In genomic region chr1:20442920-20443625, GRCh38 we compare ENCODE assay signal across 22 cellular contexts. TPM values are rescaled to one million over a fixed set of nuclear protein-coding genes. Genes with fewer than 3 reads are reported as not detected.
A peak's percentile ranks its signal among the peaks of the same experiment; 100 is the strongest.
DNase-seq lines count a peak whose midpoint lies in the region; ATAC-seq and TF ChIP-seq lines count a peak whose summit lies in the region.
"Had no signal": no experiment of that assay in that cellular context is flagged by ENCODE, and none has a peak within 500 bp of the region (broad histone marks: within the 10 kb centered on the region; RNA-seq: fewer than 3 reads in every experiment).

No MANE protein-coding gene starts in this region.

- peaks cover 13 to 21% of the 10 kb centered on the region in 2 donors for H3K27me3 Mint-ChIP-seq in natural killer cell (ENCODE audit: low read depth in 2 of 2)

- no peak overlapping the region for H3K4me3 ChIP-seq in right cardiac atrium (ENCODE audit: low read length)
- H3K4me3 ChIP-seq: mucosa of descending colon, tibial nerve had no signal

- no peaks in the 10 kb centered on the region for H3K36me3 Mint-ChIP-seq in natural killer cell
- H3K36me3 Mint-ChIP-seq: activated naive CD4-positive, alpha-beta T cell treated with anti-CD3 and anti-CD28 coated beads, Interleukin-2, amount 10 ng/mL, durations not matched to agents 7 days and 5 days; stimulated activated naive B cell treated with anti-CD40 and anti-IgM and Interleukin-4, amounts not matched to agents 10 μg/mL and 1 μg/mL and 100 μg/mL, for 72 hours had no signal

- no peak overlapping the region for H3K27ac Mint-ChIP-seq in natural killer cell
- H3K27ac Mint-ChIP-seq: activated CD4-positive, alpha-beta T cell treated with anti-CD3 and anti-CD28 coated beads, Interleukin-2, amount 10 ng/mL, durations not matched to agents 7 days and 5 days; activated naive CD4-positive, alpha-beta T cell treated with anti-CD3 and anti-CD28 coated beads, Interleukin-2, amount 10 ng/mL, durations not matched to agents 7 days and 5 days had no signal

- ATAC-seq in right cardiac atrium (no peak), GM18867 (IDR thresholded peaks at IDR 0.05; ENCODE audit: unreplicated experiment) (no peak), HG03460 (IDR thresholded peaks at IDR 0.05; ENCODE audit: unreplicated experiment) (no peak), HG02678 (IDR thresholded peaks at IDR 0.05; ENCODE audit: unreplicated experiment) (no peak), natural killer cell (no peak)
- ATAC-seq: mucosa of descending colon; stimulated activated naive B cell treated with anti-CD40 and anti-IgM and Interleukin-4, amounts not matched to agents 10 μg/mL and 1 μg/mL and 100 μg/mL, for 72 hours had no signal

- no peaks in the 10 kb centered on the region for H3K27me3 ChIP-seq in right cardiac atrium (ENCODE audit: control insufficient read depth, insufficient read depth)

- no peaks in the 10 kb centered on the region for H3K4me1 Mint-ChIP-seq in natural killer cell
- H3K4me1 Mint-ChIP-seq: activated CD4-positive, alpha-beta T cell treated with anti-CD3 and anti-CD28 coated beads, Interleukin-2, amount 10 ng/mL, durations not matched to agents 7 days and 5 days; activated naive CD4-positive, alpha-beta T cell treated with anti-CD3 and anti-CD28 coated beads, Interleukin-2, amount 10 ng/mL, durations not matched to agents 7 days and 5 days had no signal

- H3K9me3 Mint-ChIP-seq in natural killer cell, result no peaks in the 10 kb centered on the region
- H3K9me3 Mint-ChIP-seq: activated CD4-positive, alpha-beta T cell treated with anti-CD3 and anti-CD28 coated beads, Interleukin-2, amount 10 ng/mL, durations not matched to agents 7 days and 5 days; activated naive CD4-positive, alpha-beta T cell treated with anti-CD3 and anti-CD28 coated beads, Interleukin-2, amount 10 ng/mL, durations not matched to agents 7 days and 5 days had no signal

- no peaks in the 10 kb centered on the region for H3K4me1 ChIP-seq in right cardiac atrium (ENCODE audit: control insufficient read depth, insufficient read depth, low read length)
- H3K4me1 ChIP-seq: tibial nerve had no signal

- 88% methylated on average over 5 of the region's 5 CpGs for WGBS in right cardiac atrium

- DNase-seq in cardiac septum (ENCODE audit: low spot score), result peak; percentile 50
- no peak for DNase-seq in right cardiac atrium
- peak; percentile 77 for DNase-seq in NCI-H2171 (lab: John Stamatoyannopoulos, UW)
- peak; percentile 71 for DNase-seq in fibroblast of peridontal ligament (ENCODE audit: extremely low read depth)
- DNase-seq in natural killer cell, result no peak
- DNase-seq: ACHN; activated CD4-positive, alpha-beta T cell treated with anti-CD3 and anti-CD28 coated beads, Interleukin-2, amount 10 ng/mL, durations not matched to agents 7 days and 5 days; activated naive CD4-positive, alpha-beta T cell treated with anti-CD3 and anti-CD28 coated beads, Interleukin-2, amount 10 ng/mL, durations not matched to agents 7 days and 5 days; foreskin melanocyte; H7; KG1; mucosa of descending colon; NCI-H1048; NCI-H2107; stimulated activated CD4-positive, alpha-beta T cell treated with anti-CD3 and anti-CD28 coated beads, Interleukin-15, amount 100 ng/mL, for 24 hours; stimulated activated naive B cell treated with anti-CD40 and anti-IgM and Interleukin-4, amounts not matched to agents 10 μg/mL and 1 μg/mL and 100 μg/mL, for 72 hours; SW 1271 had no signal

- no peak overlapping the region for H3K27ac ChIP-seq in right cardiac atrium (ENCODE audit: low read length)
- H3K27ac ChIP-seq: RWPE1, tibial nerve had no signal

- no peak for TF ChIP-seq CTCF in natural killer cell (IDR thresholded peaks at IDR 0.05)

- no peaks in the 10 kb centered on the region for H3K9me3 ChIP-seq in right cardiac atrium (ENCODE audit: control insufficient read depth, low read length)
- H3K9me3 ChIP-seq: mucosa of descending colon, tibial nerve had no signal

- intact Hi-C loops in cardiac septum (cut with DNase I) (no loop called here), right cardiac atrium (cut with DNase I) (no loop called here), natural killer cell (cut with micrococcal nuclease) (no loop called here)

- no peak overlapping the region for H3K4me3 Mint-ChIP-seq in natural killer cell
- H3K4me3 Mint-ChIP-seq: activated CD4-positive, alpha-beta T cell treated with anti-CD3 and anti-CD28 coated beads, Interleukin-2, amount 10 ng/mL, durations not matched to agents 7 days and 5 days; activated naive CD4-positive, alpha-beta T cell treated with anti-CD3 and anti-CD28 coated beads, Interleukin-2, amount 10 ng/mL, durations not matched to agents 7 days and 5 days; stimulated activated naive B cell treated with anti-CD40 and anti-IgM and Interleukin-4, amounts not matched to agents 10 μg/mL and 1 μg/mL and 100 μg/mL, for 72 hours had no signal

RNA-seq across cellular contexts. Expression of gene CAMK2N1, which starts 42.9 kb away (rescaled TPM):
- total RNA-seq in cardiac septum, result 11.7 TPM
- 10 to 100 TPM; 15.6 to 28.5 (median 15.8) TPM for total RNA-seq in right cardiac atrium
- 16.0 TPM for polyA plus RNA-seq in right cardiac atrium
- total RNA-seq in natural killer cell, result 1 to 10 TPM; 1.6 to 2.6 (median 1.6) TPM

Comparison
In these comparisons a context has a peak if more than half of its experiments do, and no peak if none do; other contexts are left out.
1. DNase-seq: peak in cardiac septum (single experiment), NCI-H2171 (single experiment) and fibroblast of peridontal ligament (single experiment); none in right cardiac atrium (0 of 3) and natural killer cell (single experiment).